In the genomic region with DNA sequence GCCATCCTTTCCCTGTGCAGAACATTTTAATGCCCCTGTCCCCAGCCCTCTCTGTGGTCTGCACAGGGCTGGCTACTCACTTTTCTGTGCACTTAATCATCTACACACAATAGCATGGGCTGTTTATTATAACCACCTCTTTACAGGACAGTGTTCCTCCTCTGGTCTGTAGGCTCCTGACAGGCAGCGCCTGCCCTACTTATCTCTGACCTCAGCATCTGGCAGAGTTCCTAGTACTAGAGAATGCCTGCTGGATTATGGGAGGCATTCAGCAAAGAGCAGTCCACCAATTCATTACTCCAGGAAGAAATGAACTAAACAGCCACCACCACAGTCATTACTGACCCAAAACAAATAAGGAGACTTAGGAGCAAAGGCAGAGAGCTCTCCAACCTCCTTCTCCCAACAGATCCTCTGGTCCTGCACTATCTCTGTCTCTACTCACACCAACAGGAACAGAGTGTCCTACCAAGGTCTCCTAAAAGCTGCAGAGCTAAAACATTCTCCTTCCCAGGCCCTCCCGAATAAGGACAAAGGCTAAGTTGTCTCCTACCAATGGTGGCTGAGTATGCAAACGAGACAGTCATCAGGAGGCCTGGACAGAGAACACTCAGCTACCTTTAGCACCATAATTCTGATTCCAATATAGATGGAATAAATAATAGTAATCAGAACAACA, we compare ENCODE assay signal across 1 cellular context.
TF ChIP-seq lines count a peak whose summit lies in the region.

No MANE protein-coding gene starts in this region.

TF ChIP-seq in GM23338, 12 proteins besides CTCF, POLR2A, EP300 and RAD21 (continued from another document):
- TF ChIP-seq, protein P1, sequence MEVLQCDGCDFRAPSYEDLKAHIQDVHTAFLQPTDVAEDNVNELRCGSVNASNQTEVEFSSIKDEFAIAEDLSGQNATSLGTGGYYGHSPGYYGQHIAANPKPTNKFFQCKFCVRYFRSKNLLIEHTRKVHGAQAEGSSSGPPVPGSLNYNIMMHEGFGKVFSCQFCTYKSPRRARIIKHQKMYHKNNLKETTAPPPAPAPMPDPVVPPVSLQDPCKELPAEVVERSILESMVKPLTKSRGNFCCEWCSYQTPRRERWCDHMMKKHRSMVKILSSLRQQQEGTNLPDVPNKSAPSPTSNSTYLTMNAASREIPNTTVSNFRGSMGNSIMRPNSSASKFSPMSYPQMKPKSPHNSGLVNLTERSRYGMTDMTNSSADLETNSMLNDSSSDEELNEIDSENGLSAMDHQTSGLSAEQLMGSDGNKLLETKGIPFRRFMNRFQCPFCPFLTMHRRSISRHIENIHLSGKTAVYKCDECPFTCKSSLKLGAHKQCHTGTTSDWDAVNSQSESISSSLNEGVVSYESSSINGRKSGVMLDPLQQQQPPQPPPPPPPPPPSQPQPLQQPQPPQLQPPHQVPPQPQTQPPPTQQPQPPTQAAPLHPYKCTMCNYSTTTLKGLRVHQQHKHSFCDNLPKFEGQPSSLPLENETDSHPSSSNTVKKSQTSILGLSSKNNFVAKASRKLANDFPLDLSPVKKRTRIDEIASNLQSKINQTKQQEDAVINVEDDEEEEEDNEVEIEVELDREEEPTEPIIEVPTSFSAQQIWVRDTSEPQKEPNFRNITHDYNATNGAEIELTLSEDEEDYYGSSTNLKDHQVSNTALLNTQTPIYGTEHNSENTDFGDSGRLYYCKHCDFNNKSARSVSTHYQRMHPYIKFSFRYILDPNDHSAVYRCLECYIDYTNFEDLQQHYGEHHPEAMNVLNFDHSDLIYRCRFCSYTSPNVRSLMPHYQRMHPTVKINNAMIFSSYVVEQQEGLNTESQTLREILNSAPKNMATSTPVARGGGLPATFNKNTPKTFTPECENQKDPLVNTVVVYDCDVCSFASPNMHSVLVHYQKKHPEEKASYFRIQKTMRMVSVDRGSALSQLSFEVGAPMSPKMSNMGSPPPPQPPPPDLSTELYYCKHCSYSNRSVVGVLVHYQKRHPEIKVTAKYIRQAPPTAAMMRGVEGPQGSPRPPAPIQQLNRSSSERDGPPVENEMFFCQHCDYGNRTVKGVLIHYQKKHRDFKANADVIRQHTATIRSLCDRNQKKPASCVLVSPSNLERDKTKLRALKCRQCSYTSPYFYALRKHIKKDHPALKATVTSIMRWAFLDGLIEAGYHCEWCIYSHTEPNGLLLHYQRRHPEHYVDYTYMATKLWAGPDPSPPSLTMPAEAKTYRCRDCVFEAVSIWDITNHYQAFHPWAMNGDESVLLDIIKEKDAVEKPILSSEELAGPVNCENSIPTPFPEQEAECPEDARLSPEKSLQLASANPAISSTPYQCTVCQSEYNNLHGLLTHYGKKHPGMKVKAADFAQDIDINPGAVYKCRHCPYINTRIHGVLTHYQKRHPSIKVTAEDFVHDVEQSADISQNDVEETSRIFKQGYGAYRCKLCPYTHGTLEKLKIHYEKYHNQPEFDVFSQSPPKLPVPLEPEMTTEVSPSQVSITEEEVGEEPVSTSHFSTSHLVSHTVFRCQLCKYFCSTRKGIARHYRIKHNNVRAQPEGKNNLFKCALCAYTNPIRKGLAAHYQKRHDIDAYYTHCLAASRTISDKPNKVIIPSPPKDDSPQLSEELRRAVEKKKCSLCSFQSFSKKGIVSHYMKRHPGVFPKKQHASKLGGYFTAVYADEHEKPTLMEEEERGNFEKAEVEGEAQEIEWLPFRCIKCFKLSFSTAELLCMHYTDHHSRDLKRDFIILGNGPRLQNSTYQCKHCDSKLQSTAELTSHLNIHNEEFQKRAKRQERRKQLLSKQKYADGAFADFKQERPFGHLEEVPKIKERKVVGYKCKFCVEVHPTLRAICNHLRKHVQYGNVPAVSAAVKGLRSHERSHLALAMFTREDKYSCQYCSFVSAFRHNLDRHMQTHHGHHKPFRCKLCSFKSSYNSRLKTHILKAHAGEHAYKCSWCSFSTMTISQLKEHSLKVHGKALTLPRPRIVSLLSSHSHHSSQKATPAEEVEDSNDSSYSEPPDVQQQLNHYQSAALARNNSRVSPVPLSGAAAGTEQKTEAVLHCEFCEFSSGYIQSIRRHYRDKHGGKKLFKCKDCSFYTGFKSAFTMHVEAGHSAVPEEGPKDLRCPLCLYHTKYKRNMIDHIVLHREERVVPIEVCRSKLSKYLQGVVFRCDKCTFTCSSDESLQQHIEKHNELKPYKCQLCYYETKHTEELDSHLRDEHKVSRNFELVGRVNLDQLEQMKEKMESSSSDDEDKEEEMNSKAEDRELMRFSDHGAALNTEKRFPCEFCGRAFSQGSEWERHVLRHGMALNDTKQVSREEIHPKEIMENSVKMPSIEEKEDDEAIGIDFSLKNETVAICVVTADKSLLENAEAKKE (CRISPR knock-in tag; IDR thresholded peaks at IDR 0.05), result no peak
- no peak for TF ChIP-seq STAT1 (IDR thresholded peaks at IDR 0.05; ENCODE audit: unreplicated experiment)
- TF ChIP-seq CREB1 (CRISPR knock-in tag; IDR thresholded peaks at IDR 0.05; ENCODE audit: low read depth), result no peak
- TF ChIP-seq EZH2phosphoT487 (IDR thresholded peaks at IDR 0.05; ENCODE audit: unreplicated experiment), result no peak
- no peak for TF ChIP-seq ZNF331 (CRISPR knock-in tag; IDR thresholded peaks at IDR 0.05; ENCODE audit: low read depth)
- TF ChIP-seq POLR2AphosphoS5 (IDR thresholded peaks at IDR 0.05; ENCODE audit: low read depth), result no peak
- TF ChIP-seq, protein P2, sequence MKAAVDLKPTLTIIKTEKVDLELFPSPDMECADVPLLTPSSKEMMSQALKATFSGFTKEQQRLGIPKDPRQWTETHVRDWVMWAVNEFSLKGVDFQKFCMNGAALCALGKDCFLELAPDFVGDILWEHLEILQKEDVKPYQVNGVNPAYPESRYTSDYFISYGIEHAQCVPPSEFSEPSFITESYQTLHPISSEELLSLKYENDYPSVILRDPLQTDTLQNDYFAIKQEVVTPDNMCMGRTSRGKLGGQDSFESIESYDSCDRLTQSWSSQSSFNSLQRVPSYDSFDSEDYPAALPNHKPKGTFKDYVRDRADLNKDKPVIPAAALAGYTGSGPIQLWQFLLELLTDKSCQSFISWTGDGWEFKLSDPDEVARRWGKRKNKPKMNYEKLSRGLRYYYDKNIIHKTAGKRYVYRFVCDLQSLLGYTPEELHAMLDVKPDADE (IDR thresholded peaks at IDR 0.05), result no peak
- no peak for TF ChIP-seq EZH2 (IDR thresholded peaks at IDR 0.05; ENCODE audit: low read depth, unreplicated experiment)
- no peak for TF ChIP-seq JUNB (IDR thresholded peaks at IDR 0.05; ENCODE audit: unreplicated experiment)
- TF ChIP-seq ZNF114 (CRISPR knock-in tag; IDR thresholded peaks at IDR 0.05), result no peak
TF ChIP-seq in GM23338: peak in this region for 0.
